11 cellular contexts compared by ENCODE assay signal in the genomic region with DNA sequence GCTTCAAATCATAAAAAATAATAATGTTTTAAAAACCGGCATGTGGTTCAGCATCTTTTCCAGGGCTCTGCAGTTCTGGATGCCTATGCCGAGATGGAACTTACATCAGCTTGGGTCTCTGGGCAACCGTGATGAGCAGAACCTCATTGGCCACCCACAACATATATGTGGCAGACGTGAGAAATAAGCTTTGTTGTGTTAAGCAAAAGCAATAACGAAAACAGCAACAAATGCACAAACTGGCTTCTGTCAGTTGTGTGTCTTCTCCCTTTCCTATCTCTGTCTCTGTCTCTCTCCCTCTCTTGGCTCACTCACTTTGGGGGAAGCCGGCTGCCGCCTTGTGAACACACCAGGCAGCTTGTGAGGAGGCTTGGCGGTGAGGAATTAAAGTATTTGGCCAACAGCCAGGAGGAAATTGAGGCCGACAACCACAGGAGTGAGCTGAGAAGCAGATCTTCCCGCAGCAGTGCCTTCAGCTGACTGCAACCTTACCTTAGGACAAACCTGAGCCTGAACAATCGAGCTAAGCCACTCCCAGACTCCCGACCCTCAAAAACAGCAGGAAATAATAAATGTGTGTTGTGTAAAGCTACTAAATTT. TPM values are rescaled to one million over a fixed set of nuclear protein-coding genes. Genes with fewer than 3 reads are reported as not detected.
DNase-seq lines count a peak whose midpoint lies in the region; ATAC-seq and TF ChIP-seq lines count a peak whose summit lies in the region.
"Had no signal": no experiment of that assay in that cellular context is flagged by ENCODE, and none has a peak within 500 bp of the region (broad histone marks: within the 10 kb centered on the region; RNA-seq: fewer than 3 reads in every experiment).

No MANE protein-coding gene starts in this region.

- CTCF ChIA-PET in activated CD8-positive, alpha-beta T cell treated with anti-CD3 and anti-CD28 coated beads for 36 hours (lab: Charles Lee), result interaction anchor here (1.1 to 3.1 kb wide), 3 partner anchors 13 to 726 kb away, joined by 3 to 15 read pairs (median 6); no protein-coding TSS in a partner anchor

- H3K36me3 Mint-ChIP-seq in IgD-negative memory B cell (no peaks in the 10 kb centered on the region), progenitor cell of endocrine pancreas (ENCODE audit: insufficient read depth) (no peaks in the 10 kb centered on the region)
- no peaks in the 10 kb centered on the region for H3K36me3 Mint-ChIP-seq in activated CD8-positive, alpha-beta T cell treated with anti-CD3 and anti-CD28 coated beads for 36 hours (ENCODE audit: low read depth)

- intact Hi-C loops in activated CD8-positive, alpha-beta T cell treated with anti-CD3 and anti-CD28 coated beads for 36 hours (cut with micrococcal nuclease), result no loop called here
- intact Hi-C loops in mucosa of descending colon (cut with DNase I, micrococcal nuclease), result no loop called here

- peak; percentile 24 for ATAC-seq in activated CD8-positive, alpha-beta T cell treated with anti-CD3 and anti-CD28 coated beads for 36 hours
- peak; percentile 40 for ATAC-seq in mucosa of descending colon
- no peak for ATAC-seq in omental fat pad (ENCODE audit: low FRiP score)
- no peak for ATAC-seq in HG03108 (IDR thresholded peaks at IDR 0.05; ENCODE audit: unreplicated experiment)

- H3K9me3 Mint-ChIP-seq in IgD-negative memory B cell (no peaks in the 10 kb centered on the region), progenitor cell of endocrine pancreas (ENCODE audit: low read depth) (no peaks in the 10 kb centered on the region)
- no peaks in the 10 kb centered on the region for H3K9me3 Mint-ChIP-seq in activated CD8-positive, alpha-beta T cell treated with anti-CD3 and anti-CD28 coated beads for 36 hours

- no peak for TF ChIP-seq CTCF in activated CD8-positive, alpha-beta T cell treated with anti-CD3 and anti-CD28 coated beads for 36 hours (IDR thresholded peaks at IDR 0.05)
- TF ChIP-seq CTCF in mucosa of descending colon (IDR thresholded peaks at IDR 0.05) (no peak), progenitor cell of endocrine pancreas (IDR thresholded peaks at IDR 0.05; ENCODE audit: unreplicated experiment) (no peak), omental fat pad (IDR thresholded peaks at IDR 0.05) (no peak)

- H3K4me3 ChIP-seq in mucosa of descending colon, result no peak overlapping the region
- H3K4me3 ChIP-seq: GM23248 had no signal

- peak overlapping the region in 2 of 3 donors; percentile 41 to 73 for H3K27ac Mint-ChIP-seq in IgD-negative memory B cell
- H3K27ac Mint-ChIP-seq in activated CD8-positive, alpha-beta T cell treated with anti-CD3 and anti-CD28 coated beads for 36 hours, result no peak overlapping the region
- no peak overlapping the region for H3K27ac Mint-ChIP-seq in progenitor cell of endocrine pancreas

- POLR2A ChIA-PET in activated CD8-positive, alpha-beta T cell treated with anti-CD3 and anti-CD28 coated beads for 36 hours (lab: Charles Lee), result no interaction called here

- H3K36me3 ChIP-seq in mucosa of descending colon (ENCODE audit: low read depth), result no peaks in the 10 kb centered on the region

- H3K27me3 Mint-ChIP-seq in IgD-negative memory B cell (no peaks in the 10 kb centered on the region), progenitor cell of endocrine pancreas (peaks cover 26% of the 10 kb centered on the region)
- peaks cover under 1% of the 10 kb centered on the region for H3K27me3 Mint-ChIP-seq in activated CD8-positive, alpha-beta T cell treated with anti-CD3 and anti-CD28 coated beads for 36 hours

- no peaks in the 10 kb centered on the region for H3K9me3 ChIP-seq in mucosa of descending colon

- peak; percentile 11 for DNase-seq in NCI-H1436 (lab: John Stamatoyannopoulos, UW)
- no peak for DNase-seq in NCI-H1436 treated with DMSO at 0.1 percent for 48 hours (lab: John Stamatoyannopoulos, UW)
- peak; percentile 38 for DNase-seq in activated CD8-positive, alpha-beta T cell treated with anti-CD3 and anti-CD28 coated beads for 36 hours
- DNase-seq in mucosa of descending colon, result peak in 1 of 3 donors; percentile 13
- DNase-seq in progenitor cell of endocrine pancreas (ENCODE audit: low spot score, unreplicated experiment), result no peak
- DNase-seq in omental fat pad (ENCODE audit: low spot score), result no peak
- DNase-seq: 8988T, GM23248, nucleus accumbens had no signal

- no peaks in the 10 kb centered on the region for H3K4me1 ChIP-seq in mucosa of descending colon (ENCODE audit: low read depth)

- H3K4me1 Mint-ChIP-seq in IgD-negative memory B cell (peaks cover 28 to 37% (median 28%) of the 10 kb centered on the region in 3 donors), progenitor cell of endocrine pancreas (ENCODE audit: low read depth) (peaks cover 9% of the 10 kb centered on the region)
- H3K4me1 Mint-ChIP-seq in activated CD8-positive, alpha-beta T cell treated with anti-CD3 and anti-CD28 coated beads for 36 hours (ENCODE audit: low read depth), result peaks cover 7% of the 10 kb centered on the region

- peak overlapping the region; percentile 38 to 93 (median 64) for H3K4me3 Mint-ChIP-seq in IgD-negative memory B cell
- no peak overlapping the region for H3K4me3 Mint-ChIP-seq in activated CD8-positive, alpha-beta T cell treated with anti-CD3 and anti-CD28 coated beads for 36 hours
- H3K4me3 Mint-ChIP-seq in progenitor cell of endocrine pancreas (ENCODE audit: low read depth), result no peak overlapping the region

RNA-seq across cellular contexts. Expression of gene CDCA7L, which starts 21.9 kb away (rescaled TPM):
- polyA plus RNA-seq in IgD-negative memory B cell, result 128 TPM
- total RNA-seq in activated CD8-positive, alpha-beta T cell treated with anti-CD3 and anti-CD28 coated beads for 36 hours, result 100 to 1,000 TPM; 101 to 102 TPM
- 10 to 100 TPM; 20.8 to 33.7 (median 27.0) TPM for total RNA-seq in mucosa of descending colon
- 42.6 and 53.0 TPM in 2 replicates for total RNA-seq in progenitor cell of endocrine pancreas
- 10 to 100 TPM in 2 of 4 donors, 1 to 10 TPM in 2; 8.2 to 20.0 (median 10.6) TPM for total RNA-seq in omental fat pad

Comparison
In these comparisons a context has a peak if more than half of its experiments do, and no peak if none do; other contexts are left out.
1. DNase-seq: peak in NCI-H1436 (single experiment) and activated CD8-positive, alpha-beta T cell treated with anti-CD3 and anti-CD28 coated beads for 36 hours (single experiment); none in NCI-H1436 treated with DMSO at 0.1 percent for 48 hours (single experiment), progenitor cell of endocrine pancreas (single experiment) and omental fat pad (single experiment).
2. H3K27ac Mint-ChIP-seq: peak in IgD-negative memory B cell (2 of 3); none in activated CD8-positive, alpha-beta T cell treated with anti-CD3 and anti-CD28 coated beads for 36 hours (single experiment) and progenitor cell of endocrine pancreas (single experiment).
3. H3K4me3 Mint-ChIP-seq: peak in IgD-negative memory B cell (4 of 4); none in activated CD8-positive, alpha-beta T cell treated with anti-CD3 and anti-CD28 coated beads for 36 hours (single experiment) and progenitor cell of endocrine pancreas (single experiment).
4. ATAC-seq: peak in activated CD8-positive, alpha-beta T cell treated with anti-CD3 and anti-CD28 coated beads for 36 hours (single experiment) and mucosa of descending colon (single experiment); none in omental fat pad (single experiment) and HG03108 (single experiment).